21 cellular contexts compared by ENCODE assay signal in the genomic region with DNA sequence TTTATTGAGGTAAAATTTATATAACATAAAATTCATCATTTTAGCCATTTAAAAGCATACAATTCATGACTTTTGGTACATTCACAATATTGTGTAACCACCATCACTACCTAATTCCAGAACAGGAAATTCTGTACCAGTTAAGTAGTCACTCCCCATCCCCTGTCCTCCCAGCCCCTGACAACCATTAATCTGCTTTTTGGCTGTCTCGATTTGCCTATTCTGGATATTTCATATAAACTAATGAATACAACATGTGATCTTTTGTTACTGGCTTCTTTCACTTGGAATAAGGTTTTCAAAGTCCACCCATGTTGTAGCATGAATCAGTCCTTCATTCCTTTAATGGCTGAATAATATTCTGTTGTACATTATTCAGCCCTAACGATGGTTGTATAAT.
"Had no signal": no experiment of that assay in that cellular context is flagged by ENCODE, and none has a peak within 500 bp of the region (broad histone marks: within the 10 kb centered on the region; RNA-seq: fewer than 3 reads in every experiment).

No MANE protein-coding gene starts in this region.

- DNase-seq: Karpas-422, KG1, MG63, NCI-H1092 treated with DMSO at 0.1 percent for 48 hours, NCI-H1436, NCI-H1694, NCI-H187 treated with DMSO at 0.1 percent for 48 hours, NCI-H2029 treated with DMSO at 0.1 percent for 48 hours, NCI-H2171 treated with DMSO at 0.1 percent for 48 hours, NCI-H345, NCI-H524, NCI-H526 treated with DMSO at 0.1 percent for 48 hours, NCI-H748 treated with DMSO at 0.1 percent for 48 hours, PC-3, SHP77 treated with DMSO at 0.1 percent for 48 hours, T-helper 2 cell had no signal

- ATAC-seq: Panc1, PC-3, Right ventricle myocardium inferior had no signal

- H3K4me3 ChIP-seq: MG63, SJSA1 had no signal

- H3K27me3 ChIP-seq: MG63, SJSA1 had no signal

- H3K9me3 ChIP-seq: MG63, SJSA1 had no signal

- H3K27ac ChIP-seq: HL-60, RWPE1, SJSA1 had no signal
